Comparison of ENCODE assay signal across 10 cellular contexts in the genomic region with DNA sequence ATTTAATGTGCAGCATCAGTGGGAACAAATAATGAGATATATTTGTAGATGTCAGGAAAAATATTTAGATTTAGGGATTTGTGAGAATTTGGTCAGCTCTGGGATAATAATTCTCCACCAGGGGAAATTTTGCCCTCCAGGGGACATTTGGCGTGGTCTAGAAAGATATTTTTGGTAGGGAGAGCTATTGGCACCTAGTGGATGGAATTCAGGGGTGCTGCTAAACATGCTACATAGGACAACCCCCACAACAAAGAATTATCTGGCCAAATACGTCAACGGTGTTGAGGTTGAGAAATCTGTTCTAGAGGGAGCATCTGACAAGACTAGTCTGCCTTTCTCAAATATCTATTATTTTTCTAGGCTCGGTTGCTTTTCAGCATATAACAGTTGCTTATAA. TPM values are rescaled to one million over a fixed set of nuclear protein-coding genes. Genes with fewer than 3 reads are reported as not detected.
DNase-seq lines count a peak whose midpoint lies in the region; ATAC-seq and TF ChIP-seq lines count a peak whose summit lies in the region.
"Had no signal": no experiment of that assay in that cellular context is flagged by ENCODE, and none has a peak within 500 bp of the region (broad histone marks: within the 10 kb centered on the region; RNA-seq: fewer than 3 reads in every experiment).

No MANE protein-coding gene starts in this region.

- TF ChIP-seq CTCF in cardiac muscle cell (IDR thresholded peaks at IDR 0.05; ENCODE audit: low read depth, low read length) (peak; percentile 60), RWPE2 (IDR thresholded peaks at IDR 0.05; ENCODE audit: poor library complexity, severe bottlenecking) (peak; percentile 81), transverse colon (IDR thresholded peaks at IDR 0.05) (peak; percentile 12 to 30 (median 25)), glutamatergic neuron (IDR thresholded peaks at IDR 0.05; ENCODE audit: partially characterized antibody, unreplicated experiment) (no peak)

- H3K27ac ChIP-seq in cardiac muscle cell (peak overlapping the region; percentile 62), RWPE2 (ENCODE audit: poor library complexity, severe bottlenecking) (peak overlapping the region; percentile 76), transverse colon (peak overlapping the region in 1 of 4 donors; percentile 10)

- no peaks in the 10 kb centered on the region for H3K27me3 Mint-ChIP-seq in activated T-cell treated with anti-CD3 and anti-CD28 coated beads, Interleukin-2, amount 50 U/mL, for 72 hours (ENCODE audit: low read depth)
- peaks cover 3% of the 10 kb centered on the region for H3K27me3 Mint-ChIP-seq in glutamatergic neuron (ENCODE audit: unreplicated experiment)

- intact Hi-C loops in left ventricle myocardium superior (cut with micrococcal nuclease) (no loop called here), transverse colon (cut with DNase I; ENCODE audit: low total_unique reads) (no loop called here)

- H3K4me1 ChIP-seq in cardiac muscle cell (ENCODE audit: low read depth) (peaks cover 39% of the 10 kb centered on the region), RWPE2 (ENCODE audit: insufficient read depth, poor library complexity, severe bottlenecking) (peaks cover 16% of the 10 kb centered on the region), transverse colon (peaks cover 12 to 47% (median 22%) of the 10 kb centered on the region in 4 donors)

- WGBS in transverse colon (ENCODE audit: low coverage in 1 of 2), 2 donors = 61 to 68% methylated on average over 4 of the region's 4 CpGs

- H3K36me3 ChIP-seq in cardiac muscle cell (no peaks in the 10 kb centered on the region), RWPE2 (ENCODE audit: low read depth) (peaks cover under 1% of the 10 kb centered on the region; the same call in 1 of the 2 replicates), transverse colon (no peaks in the 10 kb centered on the region)

- no peak for TF ChIP-seq POLR2A in transverse colon (IDR thresholded peaks at IDR 0.05)

- ATAC-seq in left ventricle myocardium superior = no peak
- ATAC-seq in RWPE2 (ENCODE audit: low read depth) = peak; percentile 41
- ATAC-seq in activated T-cell treated with anti-CD3 and anti-CD28 coated beads, Interleukin-2, amount 50 U/mL, for 72 hours (replicated peaks in 1 of 2) = no peak
- ATAC-seq in HG02763 (IDR thresholded peaks at IDR 0.05; ENCODE audit: unreplicated experiment) = no peak

- H3K36me3 Mint-ChIP-seq in activated T-cell treated with anti-CD3 and anti-CD28 coated beads, Interleukin-2, amount 50 U/mL, for 72 hours (ENCODE audit: insufficient read depth in 2 of 2) = peaks cover 0 to under 1% of the 10 kb centered on the region in 2 donors
- H3K36me3 Mint-ChIP-seq in glutamatergic neuron (ENCODE audit: unreplicated experiment) = no peaks in the 10 kb centered on the region

- peak; percentile 45 to 84 for DNase-seq in cardiac muscle cell (ENCODE audit: low read depth in 1 of 2, low spot score in 1 of 2)
- no peak for DNase-seq in left ventricle myocardium superior
- DNase-seq in RWPE2 (ENCODE audit: low spot score) = no peak
- peak; percentile 25 for DNase-seq in glomerular visceral epithelial cell (ENCODE audit: extremely low spot score)
- DNase-seq in transverse colon = no peak
- no peak for DNase-seq in activated T-cell treated with anti-CD3 and anti-CD28 coated beads, Interleukin-2, amount 50 U/mL, for 72 hours
- DNase-seq in glutamatergic neuron = no peak
- DNase-seq: NCI-H2029; stimulated activated CD4-positive, alpha-beta T cell treated with anti-CD3 and anti-CD28 coated beads, Interleukin-4, amount 100 ng/mL, for 24 hours had no signal

- no peak overlapping the region for H3K27ac Mint-ChIP-seq in activated T-cell treated with anti-CD3 and anti-CD28 coated beads, Interleukin-2, amount 50 U/mL, for 72 hours
- H3K27ac Mint-ChIP-seq in glutamatergic neuron (ENCODE audit: unreplicated experiment) = no peak overlapping the region

- no peak for TF ChIP-seq EP300 in transverse colon (IDR thresholded peaks at IDR 0.05; ENCODE audit: low read depth)

- peak overlapping the region in 1 of 2 donors; percentile 6 for H3K4me3 Mint-ChIP-seq in activated T-cell treated with anti-CD3 and anti-CD28 coated beads, Interleukin-2, amount 50 U/mL, for 72 hours
- no peak overlapping the region for H3K4me3 Mint-ChIP-seq in glutamatergic neuron (ENCODE audit: unreplicated experiment)

- H3K27me3 ChIP-seq in cardiac muscle cell = no peaks in the 10 kb centered on the region
- H3K27me3 ChIP-seq in RWPE2 (ENCODE audit: insufficient read depth, poor library complexity, severe bottlenecking) = no peaks in the 10 kb centered on the region
- H3K27me3 ChIP-seq in transverse colon = no peaks in the 10 kb centered on the region

- in situ Hi-C loops in transverse colon (cut with MboI; ENCODE audit: low pct_ligation_motif_present in 1 of 4, low pct_unique_long_range_greater_than_20kb in 1 of 4, low sequenced_read_pairs in 3 of 4) = no loop called here

- peaks cover 44% of the 10 kb centered on the region for H3K4me1 Mint-ChIP-seq in activated T-cell treated with anti-CD3 and anti-CD28 coated beads, Interleukin-2, amount 50 U/mL, for 72 hours (ENCODE audit: low read depth)
- peaks cover 20% of the 10 kb centered on the region for H3K4me1 Mint-ChIP-seq in glutamatergic neuron (ENCODE audit: low read depth, unreplicated experiment)

- peak overlapping the region; percentile 67 for H3K4me3 ChIP-seq in cardiac muscle cell
- H3K4me3 ChIP-seq in RWPE2 (ENCODE audit: severe bottlenecking) = peak overlapping the region; percentile 90
- no peak overlapping the region for H3K4me3 ChIP-seq in transverse colon

- no peaks in the 10 kb centered on the region for H3K9me3 Mint-ChIP-seq in activated T-cell treated with anti-CD3 and anti-CD28 coated beads, Interleukin-2, amount 50 U/mL, for 72 hours
- peaks cover 3% of the 10 kb centered on the region for H3K9me3 Mint-ChIP-seq in glutamatergic neuron (ENCODE audit: unreplicated experiment)

- H3K9me3 ChIP-seq in cardiac muscle cell (ENCODE audit: low read depth) (no peaks in the 10 kb centered on the region), RWPE2 (ENCODE audit: severe bottlenecking) (no peaks in the 10 kb centered on the region), transverse colon (no peaks in the 10 kb centered on the region)

RNA-seq across cellular contexts. Expression of a gene that starts 2.1 kb away (rescaled TPM):
- total RNA-seq in cardiac muscle cell = 20.4 and 24.8 TPM in 2 replicates
- polyA plus RNA-seq in cardiac muscle cell = 57.4 and 73.8 TPM in 2 replicates
- total RNA-seq in left ventricle myocardium superior = 47.2 TPM
- total RNA-seq in transverse colon = 10 to 100 TPM in 3 of 4 donors, 1 to 10 TPM in 1; 6.8 to 25.2 (median 14.8) TPM
- total RNA-seq in activated T-cell treated with anti-CD3 and anti-CD28 coated beads, Interleukin-2, amount 50 U/mL, for 72 hours = 10 to 100 TPM; 56.2 to 60.0 TPM
- total RNA-seq in glutamatergic neuron (ENCODE audit: unreplicated experiment) = 16.4 TPM

RNA-seq across cellular contexts. Expression of a gene that starts 2.5 kb away (rescaled TPM):
- total RNA-seq in cardiac muscle cell = 21.8 and 25.7 TPM in 2 replicates
- 32.6 and 43.8 TPM in 2 replicates for polyA plus RNA-seq in cardiac muscle cell
- 27.9 TPM for total RNA-seq in left ventricle myocardium superior
- total RNA-seq in transverse colon = 10 to 100 TPM; 10.1 to 27.3 (median 21.3) TPM
- total RNA-seq in activated T-cell treated with anti-CD3 and anti-CD28 coated beads, Interleukin-2, amount 50 U/mL, for 72 hours = 10 to 100 TPM; 49.2 to 50.4 TPM
- 63.4 TPM for total RNA-seq in glutamatergic neuron (ENCODE audit: unreplicated experiment)

Comparison
In these comparisons a context has a peak if more than half of its experiments do, and no peak if none do; other contexts are left out.
1. DNase-seq: peak in cardiac muscle cell (2 of 2) and glomerular visceral epithelial cell (single experiment); none in left ventricle myocardium superior (single experiment), RWPE2 (single experiment), transverse colon (single experiment), activated T-cell treated with anti-CD3 and anti-CD28 coated beads, Interleukin-2, amount 50 U/mL, for 72 hours (0 of 2) and glutamatergic neuron (single experiment).
2. H3K4me3 ChIP-seq: peak in cardiac muscle cell (single experiment) and RWPE2 (single experiment); none in transverse colon (0 of 4).